Comparison of ENCODE assay signal across 12 cellular contexts in genomic region chr11:32213223-32213622, GRCh38.
DNase-seq lines count a peak whose midpoint lies in the region; ATAC-seq and TF ChIP-seq lines count a peak whose summit lies in the region.
"Had no signal": no experiment of that assay in that cellular context is flagged by ENCODE, and none has a peak within 500 bp of the region (broad histone marks: within the 10 kb centered on the region; RNA-seq: fewer than 3 reads in every experiment).

No MANE protein-coding gene starts in this region.

- H3K27ac ChIP-seq in trophoblast cell (ENCODE audit: low read depth, low read length): no peak overlapping the region
- no peak overlapping the region for H3K27ac ChIP-seq in prostate gland
- H3K27ac ChIP-seq in body of pancreas: no peak overlapping the region
- H3K27ac ChIP-seq: upper lobe of left lung had no signal

- DNase-seq in GM03348 (ENCODE audit: low spot score) (peak; percentile 68), astrocyte of the cerebellum (ENCODE audit: low read depth) (peak; percentile 55), trophoblast cell (peak; percentile 48 to 64), NCI-H526 treated with DMSO at 0.1 percent for 48 hours (lab: John Stamatoyannopoulos, UW) (no peak), prostate gland (ENCODE audit: low spot score) (no peak), body of pancreas (no peak), activated gamma-delta T cell treated with Interleukin-2 at 50 U/mL for 16 hours (no peak)
- DNase-seq: aorta; midbrain; NK-92 treated with Interleukin-12 subunit alpha and Interleukin-12 subunit beta, amount 100 ng/mL, for 24 hours; upper lobe of left lung had no signal

- no peak overlapping the region for H2AK5ac ChIP-seq in trophoblast cell (ENCODE audit: low read length)

- no peak overlapping the region for H3K18ac ChIP-seq in trophoblast cell (ENCODE audit: low read length)

- no peak overlapping the region for H4K8ac ChIP-seq in trophoblast cell (ENCODE audit: low read depth, low read length)

- H3K36me3 ChIP-seq in trophoblast cell (ENCODE audit: control insufficient read depth in 1 of 2, insufficient read depth in 2 of 2, low read length in 2 of 2) (no peaks in the 10 kb centered on the region), prostate gland (no peaks in the 10 kb centered on the region), body of pancreas (replicated peaks in 1 of 2; ENCODE audit: insufficient read depth in 1 of 2, low read depth in 2 of 2) (no peaks in the 10 kb centered on the region)
- H3K36me3 ChIP-seq: upper lobe of left lung had no signal

- no peak overlapping the region for H2BK12ac ChIP-seq in trophoblast cell (ENCODE audit: low read length)

- H3K23ac ChIP-seq in trophoblast cell (ENCODE audit: low read length): no peak overlapping the region

- H2BK120ac ChIP-seq in trophoblast cell (ENCODE audit: insufficient read depth, low read length, poor library complexity): no peak overlapping the region

- no peak overlapping the region for H3K4me3 ChIP-seq in astrocyte of the cerebellum (ENCODE audit: low read depth, low read length)
- no peak overlapping the region for H3K4me3 ChIP-seq in trophoblast cell (ENCODE audit: low read depth, low read length)
- H3K4me3 ChIP-seq in prostate gland: no peak overlapping the region
- no peak overlapping the region for H3K4me3 ChIP-seq in body of pancreas
- H3K4me3 ChIP-seq: upper lobe of left lung had no signal

- H3K9me3 ChIP-seq in trophoblast cell (ENCODE audit: insufficient read depth, low read depth, low read length): no peaks in the 10 kb centered on the region
- H3K9me3 ChIP-seq in prostate gland: no peaks in the 10 kb centered on the region
- no peaks in the 10 kb centered on the region for H3K9me3 ChIP-seq in body of pancreas
- H3K9me3 ChIP-seq: upper lobe of left lung had no signal

- no peaks in the 10 kb centered on the region for H3K4me1 ChIP-seq in trophoblast cell (ENCODE audit: control insufficient read depth in 1 of 2, insufficient read depth in 2 of 2, low read length in 2 of 2)
- H3K4me1 ChIP-seq in prostate gland (replicated peaks): no peaks in the 10 kb centered on the region
- no peaks in the 10 kb centered on the region for H3K4me1 ChIP-seq in body of pancreas
- H3K4me1 ChIP-seq: upper lobe of left lung had no signal

- no peak overlapping the region for H3K4ac ChIP-seq in trophoblast cell (ENCODE audit: low read depth, low read length)

- no peak overlapping the region for H3K4me2 ChIP-seq in trophoblast cell (ENCODE audit: low read length)

- no peak overlapping the region for H3K14ac ChIP-seq in trophoblast cell (ENCODE audit: low read length)

- H2BK5ac ChIP-seq in trophoblast cell (ENCODE audit: low read depth, low read length, poor library complexity): no peak overlapping the region

- TF ChIP-seq CTCF in astrocyte of the cerebellum (IDR thresholded peaks at IDR 0.05; ENCODE audit: low read depth, low read length, missing control alignments): no peak
- TF ChIP-seq CTCF in prostate gland (IDR thresholded peaks at IDR 0.05): no peak
- TF ChIP-seq CTCF in body of pancreas (IDR thresholded peaks at IDR 0.05): no peak

- in situ Hi-C loops in astrocyte of the cerebellum (cut with HindIII; ENCODE audit: low sequenced_read_pairs): no loop called here

- H4K12ac ChIP-seq in trophoblast cell (ENCODE audit: low read depth, low read length): no peak overlapping the region

- ATAC-seq in HG02610 (IDR thresholded peaks at IDR 0.05; ENCODE audit: unreplicated experiment): peak; percentile 49
- ATAC-seq in body of pancreas: no peak

- no peaks in the 10 kb centered on the region for H3K79me1 ChIP-seq in trophoblast cell (ENCODE audit: low read length)

- no peak overlapping the region for H3K9ac ChIP-seq in trophoblast cell (ENCODE audit: low read length)

- TF ChIP-seq POLR2A in prostate gland (IDR thresholded peaks at IDR 0.05) (no peak), body of pancreas (IDR thresholded peaks at IDR 0.05) (no peak)

- H3K27me3 ChIP-seq in trophoblast cell (ENCODE audit: insufficient read depth, low read length) (no peaks in the 10 kb centered on the region), prostate gland (replicated peaks; ENCODE audit: insufficient read depth) (no peaks in the 10 kb centered on the region), body of pancreas (no peaks in the 10 kb centered on the region)
- H3K27me3 ChIP-seq: upper lobe of left lung had no signal

- H4K91ac ChIP-seq in trophoblast cell (ENCODE audit: low read depth, low read length): no peak overlapping the region

- no CpG with 5 or more reads among the region's 5 CpGs for WGBS in trophoblast cell (ENCODE audit: extremely low coverage, insufficient coverage, insufficient read length)
- WGBS in prostate gland: 60% methylated on average over 5 of the region's 5 CpGs
- 42 to 58% methylated on average over 5 of the region's 5 CpGs for WGBS in body of pancreas, 2 donors

- intact Hi-C loops in prostate gland (cut with DNase I) (no loop called here), body of pancreas (cut with DNase I) (no loop called here)

- no peak overlapping the region for H2AFZ ChIP-seq in trophoblast cell (ENCODE audit: insufficient read depth, low read length, poor library complexity)

- H3K79me2 ChIP-seq in trophoblast cell (ENCODE audit: control insufficient read depth, insufficient read depth, low read length, poor library complexity): no peaks in the 10 kb centered on the region

Comparison
In these comparisons a context has a peak if more than half of its experiments do, and no peak if none do; other contexts are left out.
1. DNase-seq: peak in GM03348 (single experiment), astrocyte of the cerebellum (single experiment) and trophoblast cell (2 of 2); none in NCI-H526 treated with DMSO at 0.1 percent for 48 hours (single experiment), prostate gland (single experiment), body of pancreas (0 of 4) and activated gamma-delta T cell treated with Interleukin-2 at 50 U/mL for 16 hours (single experiment).